28 cellular contexts compared by ENCODE assay signal in genomic region chr11:59025097-59025496, GRCh38.
DNase-seq lines count a peak whose midpoint lies in the region; ATAC-seq, FAIRE-seq and TF ChIP-seq lines count a peak whose summit lies in the region.
"Had no signal": no experiment of that assay in that cellular context is flagged by ENCODE, and none has a peak within 500 bp of the region (broad histone marks: within the 10 kb centered on the region; RNA-seq: fewer than 3 reads in every experiment).

No MANE protein-coding gene starts in this region.

- H3K4me1 Mint-ChIP-seq in effector memory CD8-positive, alpha-beta T cell (ENCODE audit: low read depth in 2 of 2) = no peaks in the 10 kb centered on the region
- H3K4me1 Mint-ChIP-seq: activated CD4-positive, alpha-beta T cell treated with anti-CD3 and anti-CD28 coated beads, Interleukin-2, amount 10 ng/mL, durations not matched to agents 7 days and 5 days; activated naive CD8-positive, alpha-beta T cell treated with anti-CD3 and anti-CD28 coated beads for 36 hours; activated T-helper 17 cell treated with anti-CD3 and anti-CD28 coated beads, Interleukin-2, amount 50 U/mL, for 72 hours had no signal

- H3K9me3 ChIP-seq in GM12878 (replicated peaks; ENCODE audit: control insufficient read depth, insufficient read depth, low read length) = no peaks in the 10 kb centered on the region
- H3K9me3 ChIP-seq in mucosa of descending colon = no peaks in the 10 kb centered on the region
- H3K9me3 ChIP-seq: tibial nerve had no signal

- DNase-seq in DMS53 (lab: John Stamatoyannopoulos, UW) (peak; percentile 91), NCI-H1105 (lab: John Stamatoyannopoulos, UW) (peak; percentile 53), GM12878 (ENCODE audit: low read depth, low spot score) (no peak), mucosa of descending colon (peak in 1 of 3 donors; percentile 83), UCSD-AML1 (lab: John Stamatoyannopoulos, UW; ENCODE audit: unreplicated experiment) (no peak)
- no peak for DNase-seq in effector memory CD8-positive, alpha-beta T cell
- DNase-seq in central memory CD4-positive, alpha-beta T cell = no peak
- DNase-seq: activated CD4-positive, alpha-beta T cell treated with anti-CD3 and anti-CD28 coated beads, Interleukin-2, amount 10 ng/mL, durations not matched to agents 7 days and 5 days; activated naive CD8-positive, alpha-beta T cell treated with anti-CD3 and anti-CD28 coated beads for 36 hours; CD4-positive, alpha-beta T cell; DND-41; effector memory CD4-positive, alpha-beta T cell; GOT3; islet precursor cell; NCI-H146; occipital lobe; retina; stimulated activated CD4-positive, alpha-beta T cell treated with anti-CD3 and anti-CD28 coated beads, Interleukin-4, amount 100 ng/mL, for 4 hours; stimulated activated naive CD8-positive, alpha-beta T cell treated with anti-CD3 and anti-CD28 coated beads, Interleukin-15, Interleukin-2, amounts not matched to agents 100 U/mL and 50 U/mL, for 24 hours; T-helper 2 cell; WERI-Rb-1 had no signal

- RAD21 ChIA-PET in GM12878 (lab: Charles Lee; ENCODE audit: unreplicated experiment) = no interaction called here

- peak; percentile 35 for FAIRE-seq in GM12878 (lab: Jason Lieb, UNC)
- FAIRE-seq: astrocyte had no signal

- H2AFZ ChIP-seq in GM12878 (ENCODE audit: control insufficient read depth, low read depth, low read length) = no peak overlapping the region

- no peak for TF ChIP-seq CTCF in GM12878 (IDR thresholded peaks at IDR 0.05 in 2 of 3, conservative IDR thresholded peaks at IDR 0.05 in 1 of 3; ENCODE audit: control insufficient read depth in 2 of 3, extremely low read depth in 1 of 3, insufficient read depth in 1 of 3, low read depth in 3 of 3, low read length in 3 of 3)
- no peak for TF ChIP-seq CTCF in mucosa of descending colon (IDR thresholded peaks at IDR 0.05)

- no peak overlapping the region for H3K4me3 ChIP-seq in GM12878
- no peak overlapping the region for H3K4me3 ChIP-seq in mucosa of descending colon
- H3K4me3 ChIP-seq: lung, SK-N-MC, tibial nerve had no signal

- TF ChIP-seq RAD21 in GM12878 (IDR thresholded peaks at IDR 0.05; ENCODE audit: insufficient read depth, low read depth, low read length) = no peak

- peaks cover 14 to 20% of the 10 kb centered on the region in 2 donors for H3K27me3 Mint-ChIP-seq in effector memory CD8-positive, alpha-beta T cell

- H3K9me3 Mint-ChIP-seq in effector memory CD8-positive, alpha-beta T cell = no peaks in the 10 kb centered on the region
- H3K9me3 Mint-ChIP-seq: activated CD4-positive, alpha-beta T cell treated with anti-CD3 and anti-CD28 coated beads, Interleukin-2, amount 10 ng/mL, durations not matched to agents 7 days and 5 days; activated naive CD8-positive, alpha-beta T cell treated with anti-CD3 and anti-CD28 coated beads for 36 hours; activated T-helper 17 cell treated with anti-CD3 and anti-CD28 coated beads, Interleukin-2, amount 50 U/mL, for 72 hours; CD4-positive, alpha-beta T cell had no signal

- SMC1A ChIA-PET in GM12878 (lab: Charles Lee; ENCODE audit: uncharacterized antibody, unreplicated experiment) = no interaction called here

- H3K27ac Mint-ChIP-seq in effector memory CD8-positive, alpha-beta T cell = no peak overlapping the region
- H3K27ac Mint-ChIP-seq: activated CD4-positive, alpha-beta T cell treated with anti-CD3 and anti-CD28 coated beads, Interleukin-2, amount 10 ng/mL, durations not matched to agents 7 days and 5 days; activated naive CD8-positive, alpha-beta T cell treated with anti-CD3 and anti-CD28 coated beads for 36 hours; activated T-helper 17 cell treated with anti-CD3 and anti-CD28 coated beads, Interleukin-2, amount 50 U/mL, for 72 hours; CD4-positive, alpha-beta T cell had no signal

- H3K4me3 Mint-ChIP-seq in effector memory CD8-positive, alpha-beta T cell = no peak overlapping the region
- H3K4me3 Mint-ChIP-seq: activated CD4-positive, alpha-beta T cell treated with anti-CD3 and anti-CD28 coated beads, Interleukin-2, amount 10 ng/mL, durations not matched to agents 7 days and 5 days; activated naive CD8-positive, alpha-beta T cell treated with anti-CD3 and anti-CD28 coated beads for 36 hours; activated T-helper 17 cell treated with anti-CD3 and anti-CD28 coated beads, Interleukin-2, amount 50 U/mL, for 72 hours; CD4-positive, alpha-beta T cell had no signal

- H3K79me2 ChIP-seq in GM12878 (ENCODE audit: control insufficient read depth, insufficient read depth, low read length) = no peaks in the 10 kb centered on the region

- POLR2A ChIA-PET in GM12878 (lab: Charles Lee) = no interaction called here

- TF ChIP-seq POLR2A in GM12878 (IDR thresholded peaks at IDR 0.05; ENCODE audit: low read depth, low read length) = no peak

- H3K27ac ChIP-seq in GM12878 (ENCODE audit: control insufficient read depth, insufficient read depth) = no peak overlapping the region
- H3K27ac ChIP-seq: RWPE1, SK-N-MC, tibial nerve, WERI-Rb-1 had no signal

- CTCF ChIA-PET in GM12878 (lab: Yijun Ruan, JAX) = interaction anchor here (1.5 kb wide), 1 partner anchor 133 kb away, joined by 3 read pairs; no protein-coding TSS in a partner anchor

- ATAC-seq in GM12878 (no peak), mucosa of descending colon (peak; percentile 76), GM19463 (IDR thresholded peaks at IDR 0.05; ENCODE audit: unreplicated experiment) (no peak)
- ATAC-seq in effector memory CD8-positive, alpha-beta T cell (replicated peaks) = no peak
- ATAC-seq: activated T-helper 17 cell treated with anti-CD3 and anti-CD28 coated beads, Interleukin-2, amount 50 U/mL, for 72 hours; stimulated activated naive CD8-positive, alpha-beta T cell treated with anti-CD3 and anti-CD28 coated beads, Interleukin-15, Interleukin-2, amounts not matched to agents 100 U/mL and 50 U/mL, for 24 hours had no signal

- in situ Hi-C loops in GM12878 (cut with MboI) = no loop called here

- no peak overlapping the region for H3K4me2 ChIP-seq in GM12878 (ENCODE audit: control insufficient read depth, insufficient read depth)

- no peak overlapping the region for H3K9ac ChIP-seq in GM12878 (ENCODE audit: control insufficient read depth, insufficient read depth, low read length)

- intact Hi-C loops in GM12878 (cut with micrococcal nuclease; ENCODE audit: unreplicated experiment) (no loop called here), mucosa of descending colon (cut with DNase I, micrococcal nuclease) (no loop called here)

- H3K36me3 Mint-ChIP-seq in effector memory CD8-positive, alpha-beta T cell (ENCODE audit: insufficient read depth) = no peaks in the 10 kb centered on the region
- H3K36me3 Mint-ChIP-seq: activated naive CD8-positive, alpha-beta T cell treated with anti-CD3 and anti-CD28 coated beads for 36 hours had no signal

- H3K4me1 ChIP-seq in GM12878 (ENCODE audit: control insufficient read depth, insufficient read depth, low read length) (no peaks in the 10 kb centered on the region), mucosa of descending colon (ENCODE audit: low read depth) (peaks cover 12% of the 10 kb centered on the region)
- H3K4me1 ChIP-seq: tibial nerve had no signal

- H3K36me3 ChIP-seq in GM12878 (ENCODE audit: control insufficient read depth in 2 of 2, insufficient read depth in 2 of 2, low read length in 1 of 2) (no peaks in the 10 kb centered on the region), mucosa of descending colon (ENCODE audit: low read depth) (no peaks in the 10 kb centered on the region)
- H3K36me3 ChIP-seq: tibial nerve, WERI-Rb-1 had no signal

- BruUV-seq in GM12878 (replicated peaks; lab: Mats Ljungman, UMichigan) = no TSS peak

- TF ChIP-seq EP300 in GM12878 (IDR thresholded peaks at IDR 0.05; ENCODE audit: borderline replicate concordance in 1 of 2, control insufficient read depth in 1 of 2, low read depth in 2 of 2, low read length in 2 of 2) = no peak

- no peaks in the 10 kb centered on the region for H4K20me1 ChIP-seq in GM12878 (ENCODE audit: control insufficient read depth, insufficient read depth)

- WGBS in GM12878 (ENCODE audit: insufficient coverage, insufficient replicate concordance, low lambda C conversion rate, missing lambda C conversion rate) = 74% methylated on average over 4 of the region's 4 CpGs

- H3K27me3 ChIP-seq in GM12878 (replicated peaks in 1 of 2; ENCODE audit: control insufficient read depth in 2 of 2, insufficient read depth in 2 of 2, low read length in 1 of 2) = no peaks in the 10 kb centered on the region
- H3K27me3 ChIP-seq: tibial nerve had no signal

TF ChIP-seq in GM12878, 131 proteins besides CTCF, POLR2A, EP300 and RAD21:
- TF ChIP-seq HDGF (IDR thresholded peaks at IDR 0.05) = no peak
- TF ChIP-seq POLR2AphosphoS2 (IDR thresholded peaks at IDR 0.05; ENCODE audit: low read depth, low read length) = no peak
- TF ChIP-seq RUNX3 (IDR thresholded peaks at IDR 0.05; ENCODE audit: low read length) = no peak
- TF ChIP-seq MXI1 (IDR thresholded peaks at IDR 0.05; ENCODE audit: low read depth, low read length) = no peak
- TF ChIP-seq MAX (IDR thresholded peaks at IDR 0.05; ENCODE audit: low read depth, low read length) = no peak
- no peak for TF ChIP-seq CBFB (IDR thresholded peaks at IDR 0.05; ENCODE audit: low read depth)
- TF ChIP-seq USF2 (IDR thresholded peaks at IDR 0.05; ENCODE audit: borderline replicate concordance, low read depth, low read length) = no peak
- TF ChIP-seq MEF2A (IDR thresholded peaks at IDR 0.05; ENCODE audit: insufficient read depth, low read depth, low read length) = no peak
- no peak for TF ChIP-seq STAT3 (IDR thresholded peaks at IDR 0.05; ENCODE audit: low read depth, low read length)
- TF ChIP-seq PBX3 (IDR thresholded peaks at IDR 0.05; ENCODE audit: insufficient replicate concordance, low read depth, low read length) = no peak
- TF ChIP-seq PAX8 (IDR thresholded peaks at IDR 0.05) = no peak

Comparison
In these comparisons a context has a peak if more than half of its experiments do, and no peak if none do; other contexts are left out.
1. DNase-seq: peak in DMS53 (single experiment) and NCI-H1105 (single experiment); none in GM12878 (single experiment), UCSD-AML1 (single experiment), effector memory CD8-positive, alpha-beta T cell (0 of 3) and central memory CD4-positive, alpha-beta T cell (single experiment).